ENCODE assay signal across 14 cellular contexts in the genomic region with DNA sequence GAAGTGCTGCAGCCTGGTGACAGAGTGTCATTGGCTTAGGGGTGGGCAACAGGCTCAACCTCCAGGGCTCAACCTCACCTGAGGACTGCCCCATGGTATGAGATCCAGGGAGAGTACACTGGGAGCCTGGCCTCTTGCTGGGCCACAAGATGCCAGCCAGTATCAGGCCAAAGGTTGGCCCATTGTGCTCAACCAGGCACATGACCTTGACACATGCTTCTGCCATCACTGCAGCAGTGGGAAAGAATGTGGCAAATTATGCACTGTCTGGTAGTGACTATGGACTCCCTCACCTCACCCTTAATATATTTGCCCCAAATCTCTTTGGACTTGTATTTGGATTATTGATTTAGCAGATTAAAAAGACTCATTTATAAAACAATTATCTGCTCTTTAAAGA.
DNase-seq lines count a peak whose midpoint lies in the region; ATAC-seq, FAIRE-seq and TF ChIP-seq lines count a peak whose summit lies in the region.
"Had no signal": no experiment of that assay in that cellular context is flagged by ENCODE, and none has a peak within 500 bp of the region (broad histone marks: within the 10 kb centered on the region; RNA-seq: fewer than 3 reads in every experiment).

No MANE protein-coding gene starts in this region.

- H3K4me1 Mint-ChIP-seq in immature natural killer cell: no peaks in the 10 kb centered on the region
- H3K4me1 Mint-ChIP-seq: CD4-positive, CD25-positive, alpha-beta regulatory T cell had no signal

- H2AFZ ChIP-seq in keratinocyte (ENCODE audit: control insufficient read depth, low read length): peak overlapping the region; percentile 46

- TF ChIP-seq CTCF in bronchial epithelial cell (IDR thresholded peaks at IDR 0.05; ENCODE audit: insufficient read depth, low read length, severe bottlenecking) (no peak), keratinocyte (optimal IDR thresholded peaks at IDR 0.05 in 1 of 3, IDR thresholded peaks at IDR 0.05 in 1 of 3, conservative IDR thresholded peaks at IDR 0.05 in 1 of 3; ENCODE audit: extremely low read depth in 1 of 3, insufficient read depth in 2 of 3, low read length in 3 of 3) (no peak), upper lobe of right lung (IDR thresholded peaks at IDR 0.05) (no peak), vagina (IDR thresholded peaks at IDR 0.05) (no peak)

- H3K27ac Mint-ChIP-seq in immature natural killer cell: no peak overlapping the region
- H3K27ac Mint-ChIP-seq: CD4-positive, CD25-positive, alpha-beta regulatory T cell; HFFc6 had no signal

- H3K36me3 Mint-ChIP-seq in immature natural killer cell: no peaks in the 10 kb centered on the region
- H3K36me3 Mint-ChIP-seq: CD4-positive, CD25-positive, alpha-beta regulatory T cell had no signal

- no peaks in the 10 kb centered on the region for H3K27me3 ChIP-seq in bronchial epithelial cell (ENCODE audit: control insufficient read depth, insufficient read depth, low read length)
- no peaks in the 10 kb centered on the region for H3K27me3 ChIP-seq in keratinocyte (ENCODE audit: control insufficient read depth, extremely low read depth, insufficient read depth, low read length)
- H3K27me3 ChIP-seq in upper lobe of right lung: no peaks in the 10 kb centered on the region
- no peaks in the 10 kb centered on the region for H3K27me3 ChIP-seq in vagina
- H3K27me3 ChIP-seq: BLaER1 had no signal

- H3K4me3 Mint-ChIP-seq in immature natural killer cell: no peak overlapping the region
- H3K4me3 Mint-ChIP-seq: CD4-positive, CD25-positive, alpha-beta regulatory T cell; HFFc6 had no signal

- intact Hi-C loops in upper lobe of right lung (cut with DNase I) (no loop called here), vagina (cut with DNase I) (no loop called here)

- peaks cover 0 to 10% (median 0%) of the 10 kb centered on the region in 6 donors for H3K9me3 Mint-ChIP-seq in immature natural killer cell

- ATAC-seq in upper lobe of right lung (peak; percentile 20), GM18867 (IDR thresholded peaks at IDR 0.05; ENCODE audit: unreplicated experiment) (no peak)
- ATAC-seq: A549 had no signal

- no peak overlapping the region for H3K4me3 ChIP-seq in bronchial epithelial cell (ENCODE audit: low read depth, low read length)
- no peak overlapping the region for H3K4me3 ChIP-seq in keratinocyte (ENCODE audit: control insufficient read depth in 2 of 3, extremely low read depth in 1 of 3, insufficient read depth in 2 of 3, low read depth in 1 of 3, low read length in 3 of 3)
- H3K4me3 ChIP-seq in upper lobe of right lung: no peak overlapping the region
- H3K4me3 ChIP-seq in vagina: no peak overlapping the region
- H3K4me3 ChIP-seq: A549, BLaER1 had no signal

- peak; percentile 47 for FAIRE-seq in bronchial epithelial cell (lab: Jason Lieb, UNC)
- peak; percentile 58 for FAIRE-seq in keratinocyte (lab: Jason Lieb, UNC)
- FAIRE-seq: A549 had no signal

- no peak overlapping the region for H3K9ac ChIP-seq in keratinocyte (ENCODE audit: control insufficient read depth, extremely low read depth, insufficient read depth, low read length)
- H3K9ac ChIP-seq: BLaER1 had no signal

- TF ChIP-seq POLR2A in vagina (IDR thresholded peaks at IDR 0.05): no peak

- DNase-seq in bronchial epithelial cell (ENCODE audit: low read depth) (no peak), keratinocyte (ENCODE audit: low read depth, low spot score) (no peak), renal cortical epithelial cell (ENCODE audit: low read depth) (peak; percentile 54), upper lobe of right lung (no peak), immature natural killer cell (no peak), vagina (ENCODE audit: extremely low spot score in 2 of 2) (no peak)
- DNase-seq: CD4-positive, CD25-positive, alpha-beta regulatory T cell; DMS53; GF-D8; HCEC 1CT; HFFc6 had no signal

- peaks cover under 1 to 9% (median 3%) of the 10 kb centered on the region in 3 donors for H3K27me3 Mint-ChIP-seq in immature natural killer cell (ENCODE audit: low read depth in 3 of 3)

- no peaks in the 10 kb centered on the region for H3K9me1 ChIP-seq in keratinocyte (ENCODE audit: control insufficient read depth, extremely low read depth, insufficient read depth, low read length)

- H3K36me3 ChIP-seq in bronchial epithelial cell (ENCODE audit: control insufficient read depth, insufficient read depth, low read length): no peaks in the 10 kb centered on the region
- H3K36me3 ChIP-seq in keratinocyte (ENCODE audit: control insufficient read depth in 2 of 2, extremely low read depth in 1 of 2, insufficient read depth in 2 of 2, low read length in 2 of 2): no peaks in the 10 kb centered on the region
- H3K36me3 ChIP-seq in upper lobe of right lung: no peaks in the 10 kb centered on the region
- no peaks in the 10 kb centered on the region for H3K36me3 ChIP-seq in vagina
- H3K36me3 ChIP-seq: BLaER1 had no signal

- H3K4me1 ChIP-seq in keratinocyte (ENCODE audit: control insufficient read depth, extremely low read depth, insufficient read depth, low read length) (peaks cover 34% of the 10 kb centered on the region), upper lobe of right lung (no peaks in the 10 kb centered on the region), vagina (no peaks in the 10 kb centered on the region)
- H3K4me1 ChIP-seq: A549, BLaER1 had no signal

- H3K27ac ChIP-seq in keratinocyte (ENCODE audit: control insufficient read depth, insufficient read depth, low read length) (peak overlapping the region; percentile 57), upper lobe of right lung (no peak overlapping the region), vagina (no peak overlapping the region)
- H3K27ac ChIP-seq: A549, BLaER1 had no signal

- H3K9me3 ChIP-seq in keratinocyte (ENCODE audit: control insufficient read depth, low read depth, low read length) (no peaks in the 10 kb centered on the region), upper lobe of right lung (no peaks in the 10 kb centered on the region), vagina (no peaks in the 10 kb centered on the region)
- H3K9me3 ChIP-seq: A549, BLaER1 had no signal

- H4K20me1 ChIP-seq in keratinocyte (ENCODE audit: control insufficient read depth, extremely low read depth, insufficient read depth, low read length): no peaks in the 10 kb centered on the region
- H4K20me1 ChIP-seq: BLaER1 had no signal

- peak overlapping the region; percentile 33 for H3K4me2 ChIP-seq in keratinocyte (ENCODE audit: control insufficient read depth, extremely low read depth, insufficient read depth, low read depth, low read length)
- H3K4me2 ChIP-seq: A549, BLaER1 had no signal

- no peaks in the 10 kb centered on the region for H3K79me2 ChIP-seq in keratinocyte (ENCODE audit: control insufficient read depth, insufficient read depth, low read length)

- dilution Hi-C loops in keratinocyte (cut with MboI; ENCODE audit: extremely low pct_ligation_motif_present, low sequenced_read_pairs): no loop called here
